In genomic region chr2:69917854-69918253, GRCh38 we compare ENCODE assay signal across 9 cellular contexts. TPM values are rescaled to one million over a fixed set of nuclear protein-coding genes. Genes with fewer than 3 reads are reported as not detected.
DNase-seq lines count a peak whose midpoint lies in the region; ATAC-seq, FAIRE-seq and TF ChIP-seq lines count a peak whose summit lies in the region.
"Had no signal": no experiment of that assay in that cellular context is flagged by ENCODE, and none has a peak within 500 bp of the region (broad histone marks: within the 10 kb centered on the region; RNA-seq: fewer than 3 reads in every experiment).

No MANE protein-coding gene starts in this region.

- H3K4me3 ChIP-seq in bronchial epithelial cell (ENCODE audit: low read depth, low read length) (no peak overlapping the region), mesenchymal stem cell (ENCODE audit: insufficient read depth in 1 of 2, low read depth in 1 of 2, low read length in 2 of 2) (peak overlapping the region in 1 of 2 experiments; percentile 55)

- peaks cover 2% of the 10 kb centered on the region for H3K4me1 ChIP-seq in mesenchymal stem cell (ENCODE audit: control insufficient read depth, insufficient read depth, low read depth, low read length)

- 46% methylated on average over 3 of the region's 3 CpGs for WGBS in mesenchymal stem cell

- peak overlapping the region; percentile 83 for H3K9ac ChIP-seq in mesenchymal stem cell (ENCODE audit: low read length)

- DNase-seq in AG20443 (ENCODE audit: low spot score) (peak; percentile 73), LHCN-M2 (ENCODE audit: low read depth) (peak; percentile 73), bronchial epithelial cell (ENCODE audit: low read depth) (peak; percentile 93), mesenchymal stem cell (peak; percentile 85), nephron progenitor cell (no peak), NCI-H748 (lab: John Stamatoyannopoulos, UW; ENCODE audit: unreplicated experiment) (no peak)
- DNase-seq: stimulated activated CD4-positive, alpha-beta T cell treated with anti-CD3 and anti-CD28 coated beads, Interleukin-1b, Interleukin-23, amount 100 ng/mL, for 48 hours had no signal

- TF ChIP-seq CTCF in bronchial epithelial cell (IDR thresholded peaks at IDR 0.05; ENCODE audit: insufficient read depth, low read length, severe bottlenecking) = no peak
- no peak for TF ChIP-seq CTCF in nephron progenitor cell (IDR thresholded peaks at IDR 0.05)

- H2AK5ac ChIP-seq in mesenchymal stem cell (ENCODE audit: low read length, severe bottlenecking) = no peak overlapping the region

- H3K27ac ChIP-seq in mesenchymal stem cell (ENCODE audit: low read length, poor library complexity, severe bottlenecking) = no peak overlapping the region

- no peak overlapping the region for H4K8ac ChIP-seq in mesenchymal stem cell (ENCODE audit: low read length)

- H2AFZ ChIP-seq in mesenchymal stem cell (ENCODE audit: low read depth, low read length) = no peak overlapping the region

- H3K27ac Mint-ChIP-seq in nephron progenitor cell = no peak overlapping the region

- no peak overlapping the region for H3K23ac ChIP-seq in mesenchymal stem cell (ENCODE audit: low read length in 2 of 2)

- H2BK5ac ChIP-seq in mesenchymal stem cell (ENCODE audit: low read depth, low read length, poor library complexity, severe bottlenecking) = no peak overlapping the region

- H2BK120ac ChIP-seq in mesenchymal stem cell (ENCODE audit: low read depth, low read length) = no peak overlapping the region

- H3K27me3 Mint-ChIP-seq in nephron progenitor cell (ENCODE audit: low read depth, poor library complexity) = peaks cover 34% of the 10 kb centered on the region

- H3K4me3 Mint-ChIP-seq in nephron progenitor cell = no peak overlapping the region

- no peak for ATAC-seq in HG03520 (IDR thresholded peaks at IDR 0.05; ENCODE audit: unreplicated experiment)
- ATAC-seq in GM21737 (IDR thresholded peaks at IDR 0.05; ENCODE audit: unreplicated experiment) = no peak

- H3K9me3 ChIP-seq in mesenchymal stem cell (ENCODE audit: control insufficient read depth, low read length) = no peaks in the 10 kb centered on the region

- peaks cover 7% of the 10 kb centered on the region for H3K79me1 ChIP-seq in mesenchymal stem cell (replicated peaks; ENCODE audit: low read length, poor library complexity, severe bottlenecking)

- H3K18ac ChIP-seq in mesenchymal stem cell (ENCODE audit: low read depth in 1 of 2, low read length in 2 of 2) = no peak overlapping the region

- peaks cover 12% of the 10 kb centered on the region for H3K4me1 Mint-ChIP-seq in nephron progenitor cell

- no peak overlapping the region for H3K4me2 ChIP-seq in mesenchymal stem cell (ENCODE audit: low read length, poor library complexity, severe bottlenecking)

- H2BK12ac ChIP-seq in mesenchymal stem cell (ENCODE audit: low read length in 2 of 2) = no peak overlapping the region

- H3K4ac ChIP-seq in mesenchymal stem cell (ENCODE audit: low read depth in 1 of 2, low read length in 2 of 2) = no peak overlapping the region

- no peaks in the 10 kb centered on the region for H3K9me3 Mint-ChIP-seq in nephron progenitor cell

- H3K36me3 Mint-ChIP-seq in nephron progenitor cell (ENCODE audit: low read depth) = peaks cover 29% of the 10 kb centered on the region

- H4K91ac ChIP-seq in mesenchymal stem cell (ENCODE audit: low read length) = no peak overlapping the region

- H2BK15ac ChIP-seq in mesenchymal stem cell (ENCODE audit: low read depth, poor library complexity, severe bottlenecking) = no peak overlapping the region

- no peak overlapping the region for H3K14ac ChIP-seq in mesenchymal stem cell (ENCODE audit: low read length in 2 of 2)

- peaks cover 11% of the 10 kb centered on the region for H3K36me3 ChIP-seq in bronchial epithelial cell (ENCODE audit: control insufficient read depth, insufficient read depth, low read length)
- peaks cover 0 to 50% of the 10 kb centered on the region in 2 experiments for H3K36me3 ChIP-seq in mesenchymal stem cell (ENCODE audit: control insufficient read depth in 1 of 2, insufficient read depth in 2 of 2, low read depth in 1 of 2, low read length in 2 of 2)

- H3K27me3 ChIP-seq in bronchial epithelial cell (ENCODE audit: control insufficient read depth, insufficient read depth, low read length) = no peaks in the 10 kb centered on the region
- H3K27me3 ChIP-seq in mesenchymal stem cell (ENCODE audit: control insufficient read depth in 1 of 2, insufficient read depth in 1 of 2, low read length in 2 of 2) = no peaks in the 10 kb centered on the region

- FAIRE-seq in bronchial epithelial cell (lab: Jason Lieb, UNC) = peak; percentile 32

RNA-seq across cellular contexts. Expression of gene MXD1, which starts 2.9 kb away (rescaled TPM):
- total RNA-seq in LHCN-M2 (2014; rRNA removed) = 0.83 and 1.8 TPM in 2 replicates
- 1.1 TPM for polyA plus RNA-seq in LHCN-M2 (2012)
- total RNA-seq in bronchial epithelial cell = 30.5 and 45.4 TPM in 2 replicates
- polyA plus RNA-seq in mesenchymal stem cell (2013, experiment 1 of 2) = 10.3 TPM
- polyA plus RNA-seq in mesenchymal stem cell (2013, experiment 2 of 2) = 10.3 TPM

RNA-seq across cellular contexts. Expression of gene SNRNP27, which starts 24.1 kb away (rescaled TPM):
- total RNA-seq in LHCN-M2 (2014; rRNA removed) = 88.6 and 93.7 TPM in 2 replicates
- polyA plus RNA-seq in LHCN-M2 (2012) = 45.5 TPM
- 22.9 and 30.5 TPM in 2 replicates for total RNA-seq in bronchial epithelial cell
- 91.2 TPM for polyA plus RNA-seq in mesenchymal stem cell (2013, experiment 1 of 2)
- polyA plus RNA-seq in mesenchymal stem cell (2013, experiment 2 of 2) = 89.1 TPM

RNA-seq across cellular contexts. Expression of gene ASPRV1, which starts 43.6 kb away (rescaled TPM):
- total RNA-seq in LHCN-M2 (2014; rRNA removed) (0.34 TPM in 1 of 2 replicates, not detected in the other), bronchial epithelial cell (0.26 and 0.38 TPM in 2 replicates)
- 0.16 TPM for polyA plus RNA-seq in LHCN-M2 (2012)
- polyA plus RNA-seq in mesenchymal stem cell (2013, experiment 1 of 2) = 0.08 TPM
- polyA plus RNA-seq in mesenchymal stem cell (2013, experiment 2 of 2) = 0.15 TPM

Comparison
In these comparisons a context has a peak if more than half of its experiments do, and no peak if none do; other contexts are left out.
1. DNase-seq: peak in AG20443 (single experiment), LHCN-M2 (single experiment), bronchial epithelial cell (single experiment) and mesenchymal stem cell (single experiment); none in nephron progenitor cell (single experiment) and NCI-H748 (single experiment).
2. RNA of gene MXD1, which starts 2.9 kb away (total RNA-seq): 30.5 to 45.4 TPM in bronchial epithelial cell; 0.83 to 1.8 TPM in LHCN-M2; every median in the first group is over 10 times any median in the second.